1 cellular context compared by ENCODE assay signal in genomic region chr12:66304296-66304915, GRCh38.
TF ChIP-seq lines count a peak whose summit lies in the region.

No MANE protein-coding gene starts in this region.

TF ChIP-seq in GM23338, 12 proteins besides CTCF, POLR2A, EP300 and RAD21 (continued from another document):
- no peak for TF ChIP-seq STAT1 (IDR thresholded peaks at IDR 0.05; ENCODE audit: unreplicated experiment)
- TF ChIP-seq EZH2phosphoT487 (IDR thresholded peaks at IDR 0.05; ENCODE audit: unreplicated experiment), result no peak
- no peak for TF ChIP-seq POLR2AphosphoS5 (IDR thresholded peaks at IDR 0.05; ENCODE audit: low read depth)
- no peak for TF ChIP-seq CREB1 (CRISPR knock-in tag; IDR thresholded peaks at IDR 0.05; ENCODE audit: low read depth)
- no peak for TF ChIP-seq NANOG (IDR thresholded peaks at IDR 0.05; ENCODE audit: borderline replicate concordance)
- TF ChIP-seq ETS1 (IDR thresholded peaks at IDR 0.05), result no peak
- TF ChIP-seq ZNF462 (CRISPR knock-in tag; IDR thresholded peaks at IDR 0.05), result no peak
- no peak for TF ChIP-seq JUNB (IDR thresholded peaks at IDR 0.05; ENCODE audit: unreplicated experiment)
- TF ChIP-seq ZNF331 (CRISPR knock-in tag; IDR thresholded peaks at IDR 0.05; ENCODE audit: low read depth), result no peak
